In genomic region chr6:151119823-151120524, GRCh38 we compare ENCODE assay signal across 28 cellular contexts.
DNase-seq lines count a peak whose midpoint lies in the region; ATAC-seq and TF ChIP-seq lines count a peak whose summit lies in the region.
"Had no signal": no experiment of that assay in that cellular context is flagged by ENCODE, and none has a peak within 500 bp of the region (broad histone marks: within the 10 kb centered on the region; RNA-seq: fewer than 3 reads in every experiment).

No MANE protein-coding gene starts in this region.

- no peak for TF ChIP-seq POLR2A in HCT116 (IDR thresholded peaks at IDR 0.05; ENCODE audit: borderline replicate concordance, extremely low read depth, insufficient read depth, insufficient read length)

- 76 to 78% methylated on average over 6 to 8 of the region's 11 CpGs for WGBS in mesodermal cell (ENCODE audit: insufficient coverage in 2 of 2), 2 experiments

- no peak for TF ChIP-seq RAD21 in HCT116 (IDR thresholded peaks at IDR 0.05; ENCODE audit: low read depth)

- no peaks in the 10 kb centered on the region for H3K36me3 ChIP-seq in HCT116 (ENCODE audit: control insufficient read depth in 1 of 2, insufficient read depth in 2 of 2, low read length in 2 of 2)
- H3K36me3 ChIP-seq in mesodermal cell (ENCODE audit: control insufficient read depth, insufficient read depth, low read length): no peaks in the 10 kb centered on the region
- no peaks in the 10 kb centered on the region for H3K36me3 ChIP-seq in rectal smooth muscle tissue (ENCODE audit: control insufficient read depth, insufficient read depth, low read length)
- H3K36me3 ChIP-seq: adrenal gland, colonic mucosa, esophagus squamous epithelium, MG63 had no signal

- H3K4me2 ChIP-seq in HCT116 (ENCODE audit: low read length): peak overlapping the region; percentile 71

- H2AFZ ChIP-seq in HCT116 (ENCODE audit: low read depth, low read length, poor library complexity, severe bottlenecking): peak overlapping the region; percentile 57

- POLR2A ChIA-PET in HCT116 (lab: Charles Lee): no interaction called here

- no peaks in the 10 kb centered on the region for H4K20me1 ChIP-seq in HCT116 (ENCODE audit: insufficient read depth)

- H3K9me3 ChIP-seq in HCT116 (ENCODE audit: control insufficient read depth in 1 of 2, insufficient read depth in 1 of 2, low read depth in 1 of 2, low read length in 2 of 2) (no peaks in the 10 kb centered on the region), mesodermal cell (ENCODE audit: control insufficient read depth, low read length) (no peaks in the 10 kb centered on the region)
- H3K9me3 ChIP-seq: adrenal gland, colonic mucosa, esophagus squamous epithelium, MG63 had no signal

- TSS peak; percentile 62 for BruUV-seq in HCT116 (replicated peaks; lab: Mats Ljungman, UMichigan)

- DNase-seq in HCT116 (ENCODE audit: low read depth, low spot score) (peak; percentile 43), NCI-H69 (lab: John Stamatoyannopoulos, UW) (peak; percentile 45), COLO668 (lab: John Stamatoyannopoulos, UW; ENCODE audit: unreplicated experiment) (no peak), dermis blood vessel endothelial cell (no peak)
- DNase-seq: activated CD4-positive, alpha-beta T cell treated with anti-CD3 and anti-CD28 coated beads, Interleukin-2, amount 10 ng/mL, durations not matched to agents 7 days and 5 days; activated naive CD4-positive, alpha-beta T cell treated with Interleukin-2 at 50 U/mL for 16 hours; activated T-cell treated with anti-CD3 and anti-CD28 coated beads, Interleukin-2, amount 50 U/mL, for 48 hours; adrenal gland; C1 segment of cervical spinal cord; Calu3; colonic mucosa; EL; esophagus squamous epithelium; hypothalamus; KBM-7; left ventricle myocardium superior; MG63; NCI-H1436 treated with DMSO at 0.1 percent for 48 hours; NCI-H510A; occipital lobe; RPMI8226; stimulated activated CD4-positive, alpha-beta T cell treated with anti-CD3 and anti-CD28 coated beads, Interleukin-12 subunit alpha, Interleukin-12 subunit beta, amount 100 ng/mL, for 4 hours; stimulated activated CD4-positive, alpha-beta T cell treated with anti-CD3 and anti-CD28 coated beads, Interleukin-4, amount 100 ng/mL, for 4 hours; stimulated activated naive CD4-positive, alpha-beta T cell treated with Interleukin-2 at 50 U/mL for 16 hours had no signal

- H3K9ac ChIP-seq in HCT116 (ENCODE audit: low read length): peak overlapping the region; percentile 57
- no peak overlapping the region for H3K9ac ChIP-seq in rectal smooth muscle tissue (ENCODE audit: low read length)

- no peaks in the 10 kb centered on the region for H3K9me2 ChIP-seq in HCT116 (ENCODE audit: insufficient read depth)

- ATAC-seq in HCT116: peak; percentile 77
- no peak for ATAC-seq in GM18498 (IDR thresholded peaks at IDR 0.05; ENCODE audit: unreplicated experiment)
- no peak for ATAC-seq in GM21381 (IDR thresholded peaks at IDR 0.05; ENCODE audit: unreplicated experiment)
- ATAC-seq: left ventricle myocardium superior had no signal

- H3K27me3 ChIP-seq in HCT116 (ENCODE audit: insufficient read depth, low read length) (no peaks in the 10 kb centered on the region), rectal smooth muscle tissue (ENCODE audit: control insufficient read depth, insufficient read depth, low read length) (no peaks in the 10 kb centered on the region)
- H3K27me3 ChIP-seq: adrenal gland, colonic mucosa, esophagus squamous epithelium, MG63 had no signal

- CTCF ChIA-PET in HCT116 (lab: Charles Lee): interaction anchor here (1.5 kb wide), 1 partner anchor 204 kb away, joined by 4 read pairs; no protein-coding TSS in a partner anchor

- peaks cover 20 to 54% of the 10 kb centered on the region in 2 experiments for H3K4me1 ChIP-seq in HCT116 (ENCODE audit: control insufficient read depth in 1 of 2, insufficient read depth in 2 of 2, low read length in 2 of 2)
- H3K4me1 ChIP-seq in mesodermal cell (ENCODE audit: control insufficient read depth, insufficient read depth, low read length, poor library complexity, severe bottlenecking): no peaks in the 10 kb centered on the region
- peaks cover 10% of the 10 kb centered on the region for H3K4me1 ChIP-seq in rectal smooth muscle tissue (ENCODE audit: control insufficient read depth, insufficient read depth, low read length)
- H3K4me1 ChIP-seq: adrenal gland, colonic mucosa, esophagus squamous epithelium had no signal

- H3K27ac ChIP-seq in HCT116 (ENCODE audit: low read depth, low read length) (peak overlapping the region; percentile 61), mesodermal cell (ENCODE audit: low read depth, low read length, severe bottlenecking) (peak overlapping the region; percentile 80), rectal smooth muscle tissue (ENCODE audit: low read depth, low read length) (peak overlapping the region; percentile 42)
- H3K27ac ChIP-seq: adrenal gland, colonic mucosa, esophagus squamous epithelium had no signal

- no peak for TF ChIP-seq CTCF in HCT116 (IDR thresholded peaks at IDR 0.05 in 2 of 3, conservative IDR thresholded peaks at IDR 0.05 in 1 of 3; ENCODE audit: borderline replicate concordance in 1 of 3, insufficient read depth in 1 of 3, low read depth in 2 of 3, low read length in 2 of 3)

- RAD21 ChIA-PET in HCT116 (lab: Charles Lee; ENCODE audit: low non-redundant PET in 1 of 2, low total read pairs in 2 of 2, uncharacterized antibody in 2 of 2, unreplicated experiment in 2 of 2): no interaction called here

- peak overlapping the region in 1 of 2 experiments; percentile 31; a peak in 3 of 4 replicates for H3K4me3 ChIP-seq in HCT116 (replicated peaks in 1 of 2; ENCODE audit: low read depth in 1 of 2, low read length in 2 of 2)
- no peak overlapping the region for H3K4me3 ChIP-seq in mesodermal cell (ENCODE audit: extremely low read depth, insufficient read depth, low read length, poor library complexity, severe bottlenecking)
- H3K4me3 ChIP-seq in rectal smooth muscle tissue (ENCODE audit: low read length): no peak overlapping the region
- H3K4me3 ChIP-seq: adrenal gland, colonic mucosa, esophagus squamous epithelium, MG63 had no signal

- intact Hi-C loops in HCT116 (cut with micrococcal nuclease): no loop called here

- no peaks in the 10 kb centered on the region for H3K79me2 ChIP-seq in HCT116 (ENCODE audit: insufficient read depth, low read length)

TF ChIP-seq in HCT116, 20 proteins besides CTCF, POLR2A, EP300 and RAD21 (continues in another document):
- no peak for TF ChIP-seq ZNF274 (IDR thresholded peaks at IDR 0.05; ENCODE audit: low read depth, low read length)
- no peak for TF ChIP-seq EZH2 (IDR thresholded peaks at IDR 0.05)
- TF ChIP-seq CBX3 (IDR thresholded peaks at IDR 0.05; ENCODE audit: low read depth): peak; percentile 41; the same call in 1 of the 2 replicates
- no peak for TF ChIP-seq SRF (IDR thresholded peaks at IDR 0.05; ENCODE audit: low read depth)
- 0 out of 2 replicates have a peak, but pooled peaks have one; percentile 32 for TF ChIP-seq EGR1 (IDR thresholded peaks at IDR 0.05; ENCODE audit: low read depth)
- TF ChIP-seq REST (IDR thresholded peaks at IDR 0.05; ENCODE audit: low read depth): no peak
- no peak for TF ChIP-seq SIN3A (IDR thresholded peaks at IDR 0.05; ENCODE audit: low read depth)
- TF ChIP-seq CEBPB (IDR thresholded peaks at IDR 0.05; ENCODE audit: low read depth): no peak
- TF ChIP-seq YY1 (IDR thresholded peaks at IDR 0.05; ENCODE audit: extremely low read depth, insufficient replicate concordance, low read depth, low read length): no peak
- TF ChIP-seq, protein P1, sequence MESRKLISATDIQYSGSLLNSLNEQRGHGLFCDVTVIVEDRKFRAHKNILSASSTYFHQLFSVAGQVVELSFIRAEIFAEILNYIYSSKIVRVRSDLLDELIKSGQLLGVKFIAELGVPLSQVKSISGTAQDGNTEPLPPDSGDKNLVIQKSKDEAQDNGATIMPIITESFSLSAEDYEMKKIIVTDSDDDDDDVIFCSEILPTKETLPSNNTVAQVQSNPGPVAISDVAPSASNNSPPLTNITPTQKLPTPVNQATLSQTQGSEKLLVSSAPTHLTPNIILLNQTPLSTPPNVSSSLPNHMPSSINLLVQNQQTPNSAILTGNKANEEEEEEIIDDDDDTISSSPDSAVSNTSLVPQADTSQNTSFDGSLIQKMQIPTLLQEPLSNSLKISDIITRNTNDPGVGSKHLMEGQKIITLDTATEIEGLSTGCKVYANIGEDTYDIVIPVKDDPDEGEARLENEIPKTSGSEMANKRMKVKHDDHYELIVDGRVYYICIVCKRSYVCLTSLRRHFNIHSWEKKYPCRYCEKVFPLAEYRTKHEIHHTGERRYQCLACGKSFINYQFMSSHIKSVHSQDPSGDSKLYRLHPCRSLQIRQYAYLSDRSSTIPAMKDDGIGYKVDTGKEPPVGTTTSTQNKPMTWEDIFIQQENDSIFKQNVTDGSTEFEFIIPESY (IDR thresholded peaks at IDR 0.05; ENCODE audit: extremely low read depth, insufficient replicate concordance, low read length): no peak
- TF ChIP-seq TCF7L2 (IDR thresholded peaks at IDR 0.05; ENCODE audit: borderline replicate concordance, extremely low read depth, insufficient read depth, insufficient read length): peak; percentile 93
- TF ChIP-seq ELF1 (IDR thresholded peaks at IDR 0.05; ENCODE audit: borderline replicate concordance, low read depth): no peak
- TF ChIP-seq EZH2phosphoT487 (IDR thresholded peaks at IDR 0.05; ENCODE audit: borderline replicate concordance): no peak

Comparison
In these comparisons a context has a peak if more than half of its experiments do, and no peak if none do; other contexts are left out.
1. DNase-seq: peak in HCT116 (single experiment) and NCI-H69 (single experiment); none in COLO668 (single experiment) and dermis blood vessel endothelial cell (single experiment).
2. Peak in every context shown above with its lines, with median percentiles within 50 percentile points of each other: H3K27ac ChIP-seq.